Comparison of ENCODE assay signal across 10 cellular contexts in the genomic region with DNA sequence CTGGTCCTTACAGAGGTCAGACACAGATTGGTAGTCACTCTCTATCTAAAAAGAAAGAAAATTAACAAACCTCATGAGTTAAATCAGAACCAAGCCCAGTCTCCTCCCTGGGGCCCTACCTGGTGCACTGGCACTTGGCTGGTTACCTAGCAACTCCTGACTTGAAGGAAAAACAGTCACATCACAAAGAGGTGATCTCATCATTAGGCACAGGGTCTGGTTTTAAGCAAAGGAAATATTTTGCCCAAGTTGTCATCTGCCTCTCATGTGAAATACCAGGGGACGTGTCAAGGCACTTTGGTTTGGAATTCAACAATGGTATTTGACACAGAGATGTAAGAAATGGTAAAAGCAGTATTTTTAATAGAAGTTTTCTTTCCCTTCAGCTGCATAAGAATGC. TPM values are rescaled to one million over a fixed set of nuclear protein-coding genes. Genes with fewer than 3 reads are reported as not detected.
DNase-seq lines count a peak whose midpoint lies in the region; TF ChIP-seq lines count a peak whose summit lies in the region.
"Had no signal": no experiment of that assay in that cellular context is flagged by ENCODE, and none has a peak within 500 bp of the region (broad histone marks: within the 10 kb centered on the region; RNA-seq: fewer than 3 reads in every experiment).

No MANE protein-coding gene starts in this region.

- no peaks in the 10 kb centered on the region for H3K27me3 Mint-ChIP-seq in MCF 10A (ENCODE audit: insufficient read depth, unreplicated experiment)
- peaks cover 9% of the 10 kb centered on the region for H3K27me3 Mint-ChIP-seq in T-helper 2 cell treated with Interferon-gamma antibody and Interleukin-4, amounts not matched to agents 5 μg/mL and 100 μg/mL, for 36 hours (ENCODE audit: low read depth)
- H3K27me3 Mint-ChIP-seq: memory B cell had no signal

- H3K36me3 ChIP-seq in mesodermal cell (ENCODE audit: control insufficient read depth, insufficient read depth, low read length) = no peaks in the 10 kb centered on the region

- no peaks in the 10 kb centered on the region for H3K9me3 ChIP-seq in mesodermal cell (ENCODE audit: control insufficient read depth, low read length)

- H3K4me3 Mint-ChIP-seq in MCF 10A (ENCODE audit: unreplicated experiment) = no peak overlapping the region
- H3K4me3 Mint-ChIP-seq in T-helper 2 cell treated with Interferon-gamma antibody and Interleukin-4, amounts not matched to agents 5 μg/mL and 100 μg/mL, for 36 hours = no peak overlapping the region
- H3K4me3 Mint-ChIP-seq: memory B cell had no signal

- TF ChIP-seq CTCF in MCF 10A (IDR thresholded peaks at IDR 0.05; ENCODE audit: unreplicated experiment) = no peak

- WGBS in mesodermal cell (ENCODE audit: insufficient coverage in 2 of 2), 2 experiments = 33% methylated on average over 1 of the region's 1 CpG; no CpG with 5 or more reads in 1 of the 2 experiments

- in situ Hi-C loops in Caki2 (cut with HindIII; ENCODE audit: low pct_unique_long_range_greater_than_20kb, low sequenced_read_pairs) = no loop called here

- no TSS peak for BruUV-seq in MCF 10A (replicated peaks; lab: Mats Ljungman, UMichigan)

- CTCF ChIA-PET in MCF 10A (lab: Yijun Ruan, JAX) = interaction anchor here (1.0 to 3.7 kb wide), 8 partner anchors 11 to 488 kb away, joined by 3 to 26 read pairs (median 4); no protein-coding TSS in a partner anchor

- peak overlapping the region; percentile 64 for H3K27ac Mint-ChIP-seq in MCF 10A (ENCODE audit: low read depth, unreplicated experiment)
- H3K27ac Mint-ChIP-seq in T-helper 2 cell treated with Interferon-gamma antibody and Interleukin-4, amounts not matched to agents 5 μg/mL and 100 μg/mL, for 36 hours = no peak overlapping the region
- H3K27ac Mint-ChIP-seq: memory B cell had no signal

- DNase-seq in Caki2 (ENCODE audit: low read depth) (peak; percentile 86), HS-5 (ENCODE audit: low read depth) (peak; percentile 81), MCF 10A (ENCODE audit: unreplicated experiment) (peak; percentile 51), NCI-H524 (lab: John Stamatoyannopoulos, UW) (no peak), NCI-H1105 treated with DMSO at 0.1 percent for 48 hours (lab: John Stamatoyannopoulos, UW) (no peak), SKM-1 treated with dmso at 0.1 percent for 144 hours (lab: John Stamatoyannopoulos, UW; ENCODE audit: unreplicated experiment) (no peak)
- no peak for DNase-seq in T-helper 2 cell treated with Interferon-gamma antibody and Interleukin-4, amounts not matched to agents 5 μg/mL and 100 μg/mL, for 36 hours (ENCODE audit: low spot score)

- H3K9me3 Mint-ChIP-seq in MCF 10A (ENCODE audit: unreplicated experiment) = no peaks in the 10 kb centered on the region
- H3K9me3 Mint-ChIP-seq in T-helper 2 cell treated with Interferon-gamma antibody and Interleukin-4, amounts not matched to agents 5 μg/mL and 100 μg/mL, for 36 hours = no peaks in the 10 kb centered on the region

- peaks cover 49% of the 10 kb centered on the region for H3K4me1 ChIP-seq in mesodermal cell (ENCODE audit: control insufficient read depth, insufficient read depth, low read length, poor library complexity, severe bottlenecking)

- H3K36me3 Mint-ChIP-seq in MCF 10A (ENCODE audit: insufficient read depth, unreplicated experiment) = no peaks in the 10 kb centered on the region
- H3K36me3 Mint-ChIP-seq in T-helper 2 cell treated with Interferon-gamma antibody and Interleukin-4, amounts not matched to agents 5 μg/mL and 100 μg/mL, for 36 hours (ENCODE audit: low read depth) = no peaks in the 10 kb centered on the region
- H3K36me3 Mint-ChIP-seq: memory B cell had no signal

- peaks cover 16% of the 10 kb centered on the region for H3K4me1 Mint-ChIP-seq in MCF 10A (ENCODE audit: insufficient read depth, unreplicated experiment)
- no peaks in the 10 kb centered on the region for H3K4me1 Mint-ChIP-seq in T-helper 2 cell treated with Interferon-gamma antibody and Interleukin-4, amounts not matched to agents 5 μg/mL and 100 μg/mL, for 36 hours (ENCODE audit: low read depth)
- H3K4me1 Mint-ChIP-seq: memory B cell had no signal

- intact Hi-C loops in MCF 10A (cut with micrococcal nuclease) = loop anchor here (2.0 kb wide), 1 partner anchor 37 kb away; no protein-coding TSS in a partner anchor

- POLR2A ChIA-PET in MCF 10A (lab: Yijun Ruan, JAX) = interaction anchor here (0.6 kb wide), 1 partner anchor 448 kb away, joined by 3 read pairs; no protein-coding TSS in a partner anchor

- H3K4me3 ChIP-seq in mesodermal cell (ENCODE audit: extremely low read depth, insufficient read depth, low read length, poor library complexity, severe bottlenecking) = no peak overlapping the region
- H3K4me3 ChIP-seq: GM12878 had no signal

- H3K27ac ChIP-seq in mesodermal cell (ENCODE audit: low read depth, low read length, severe bottlenecking) = peak overlapping the region; percentile 99

RNA-seq across cellular contexts. Expression of gene FMN1, which starts 47.7 kb away (rescaled TPM):
- 1.4 and 23.8 TPM in 2 replicates for total RNA-seq in Caki2 (2014; rRNA removed; shearing (Covaris generic); ENCODE audit: low replicate concordance)
- 1.2 and 1.6 TPM in 2 replicates for total RNA-seq in MCF 10A (2022)
- polyA plus RNA-seq in mesodermal cell (2013, experiment 1 of 2) = 1.7 TPM
- 0.96 TPM for polyA plus RNA-seq in mesodermal cell (2013, experiment 2 of 2)

Comparison
In these comparisons a context has a peak if more than half of its experiments do, and no peak if none do; other contexts are left out.
1. DNase-seq: peak in Caki2 (single experiment), HS-5 (single experiment) and MCF 10A (single experiment); none in NCI-H524 (0 of 2), NCI-H1105 treated with DMSO at 0.1 percent for 48 hours (single experiment), SKM-1 treated with dmso at 0.1 percent for 144 hours (single experiment) and T-helper 2 cell treated with Interferon-gamma antibody and Interleukin-4, amounts not matched to agents 5 μg/mL and 100 μg/mL, for 36 hours (single experiment).